11 cellular contexts compared by ENCODE assay signal in genomic region chr7:66352071-66352470, GRCh38.
A peak's percentile ranks its signal among the peaks of the same experiment; 100 is the strongest.
DNase-seq lines count a peak whose midpoint lies in the region; ATAC-seq and TF ChIP-seq lines count a peak whose summit lies in the region.
"Had no signal": no experiment of that assay in that cellular context is flagged by ENCODE, and none has a peak within 500 bp of the region (broad histone marks: within the 10 kb centered on the region; RNA-seq: fewer than 3 reads in every experiment).

No MANE protein-coding gene starts in this region.

- in situ Hi-C loops in KBM-7 (cut with MboI; ENCODE audit: low pct_unique_long_range_greater_than_20kb, low sequenced_read_pairs) = no loop called here

- H3K4me1 Mint-ChIP-seq in HFFc6 (ENCODE audit: low read depth) = peaks cover 41% of the 10 kb centered on the region

- intact Hi-C loops in sciatic nerve (cut with DNase I) = no loop called here

- no peaks in the 10 kb centered on the region; the same call in 1 of the 2 replicates for H3K27me3 Mint-ChIP-seq in HFFc6 (ENCODE audit: insufficient read depth)
- H3K27me3 Mint-ChIP-seq: activated naive CD4-positive, alpha-beta T cell treated with anti-CD3 and anti-CD28 coated beads, Interleukin-2, amount 50 U/mL, for 24 hours; stimulated activated memory B cell treated with anti-CD40 and anti-IgM and Interleukin-4, amounts not matched to agents 10 μg/mL and 1 μg/mL and 100 μg/mL, for 72 hours had no signal

- H3K27ac Mint-ChIP-seq in HFFc6 = peak overlapping the region; percentile 27
- H3K27ac Mint-ChIP-seq: activated naive CD4-positive, alpha-beta T cell treated with anti-CD3 and anti-CD28 coated beads, Interleukin-2, amount 50 U/mL, for 24 hours; stimulated activated memory B cell treated with anti-CD40 and anti-IgM and Interleukin-4, amounts not matched to agents 10 μg/mL and 1 μg/mL and 100 μg/mL, for 72 hours had no signal

- ATAC-seq in sciatic nerve = peak; percentile 35
- ATAC-seq: stimulated activated memory B cell treated with anti-CD40 and anti-IgM and Interleukin-4, amounts not matched to agents 10 μg/mL and 1 μg/mL and 100 μg/mL, for 72 hours had no signal

- TF ChIP-seq POLR2A in erythroblast (IDR thresholded peaks at IDR 0.05; ENCODE audit: low read length) = no peak

- TF ChIP-seq CTCF in HFFc6 (IDR thresholded peaks at IDR 0.05) = peak; percentile 32; the same call in 1 of the 2 replicates

- peaks cover 7% of the 10 kb centered on the region for H3K36me3 Mint-ChIP-seq in HFFc6 (ENCODE audit: low read depth)
- H3K36me3 Mint-ChIP-seq: activated naive CD4-positive, alpha-beta T cell treated with anti-CD3 and anti-CD28 coated beads, Interleukin-2, amount 50 U/mL, for 24 hours; stimulated activated memory B cell treated with anti-CD40 and anti-IgM and Interleukin-4, amounts not matched to agents 10 μg/mL and 1 μg/mL and 100 μg/mL, for 72 hours had no signal

- H3K9me3 Mint-ChIP-seq in HFFc6 = no peaks in the 10 kb centered on the region
- H3K9me3 Mint-ChIP-seq: activated naive CD4-positive, alpha-beta T cell treated with anti-CD3 and anti-CD28 coated beads, Interleukin-2, amount 50 U/mL, for 24 hours; stimulated activated memory B cell treated with anti-CD40 and anti-IgM and Interleukin-4, amounts not matched to agents 10 μg/mL and 1 μg/mL and 100 μg/mL, for 72 hours had no signal

- DNase-seq in HFFc6 = no peak
- DNase-seq in amniotic epithelial cell (ENCODE audit: low read depth) = peak; percentile 37
- DNase-seq in glomerular visceral epithelial cell (ENCODE audit: extremely low spot score) = peak; percentile 40
- DNase-seq in sciatic nerve (ENCODE audit: low spot score) = no peak
- DNase-seq in erythroblast (lab: John Stamatoyannopoulos, UW) = no peak
- no peak for DNase-seq in NAMALWA (ENCODE audit: low spot score)
- DNase-seq in KBM-7 = no peak
- DNase-seq: activated CD4-positive, CD25-positive, alpha-beta regulatory T cell; NCI-H526 had no signal

- peak overlapping the region; percentile 16; the same call in 1 of the 2 replicates for H3K4me3 Mint-ChIP-seq in HFFc6
- H3K4me3 Mint-ChIP-seq: activated naive CD4-positive, alpha-beta T cell treated with anti-CD3 and anti-CD28 coated beads, Interleukin-2, amount 50 U/mL, for 24 hours; stimulated activated memory B cell treated with anti-CD40 and anti-IgM and Interleukin-4, amounts not matched to agents 10 μg/mL and 1 μg/mL and 100 μg/mL, for 72 hours had no signal

Comparison
In these comparisons a context has a peak if more than half of its experiments do, and no peak if none do; other contexts are left out.
1. DNase-seq: peak in amniotic epithelial cell (single experiment) and glomerular visceral epithelial cell (single experiment); none in HFFc6 (single experiment), sciatic nerve (single experiment), erythroblast (0 of 2), NAMALWA (single experiment) and KBM-7 (single experiment).